In genomic region chr1:236994450-236994849, GRCh38 we compare ENCODE assay signal across 39 cellular contexts. TPM values are rescaled to one million over a fixed set of nuclear protein-coding genes. Genes with fewer than 3 reads are reported as not detected.
"Had no signal": no experiment of that assay in that cellular context is flagged by ENCODE, and none has a peak within 500 bp of the region (broad histone marks: within the 10 kb centered on the region; RNA-seq: fewer than 3 reads in every experiment).

No MANE protein-coding gene starts in this region.

- H3K4me3 ChIP-seq: MG63 had no signal

- H3K36me3 ChIP-seq: MG63 had no signal

- DNase-seq: Karpas-422, Kasumi-1, MG63, MM.1S, MV-4-11, NCI-H1048, NCI-H1092, NCI-H1092 treated with DMSO at 0.1 percent for 48 hours, NCI-H1105, NCI-H1105 treated with DMSO at 0.1 percent for 48 hours, NCI-H1417, NCI-H1417 treated with DMSO at 0.1 percent for 48 hours, NCI-H1436, NCI-H1436 treated with DMSO at 0.1 percent for 48 hours, NCI-H146, NCI-H1694, NCI-H1694 treated with DMSO at 0.1 percent for 48 hours, NCI-H187, NCI-H187 treated with DMSO at 0.1 percent for 48 hours, NCI-H1930, NCI-H2029, NCI-H2029 treated with DMSO at 0.1 percent for 48 hours, NCI-H2081, NCI-H2081 treated with DMSO at 0.1 percent for 48 hours, NCI-H2107, NCI-H2171, NCI-H2171 treated with DMSO at 0.1 percent for 48 hours, NCI-H2227 treated with DMSO at 0.1 percent for 48 hours, NCI-H226, NCI-H345, NCI-H446, NCI-H510A, NCI-H510A treated with DMSO at 0.1 percent for 48 hours, NCI-H524, NCI-H524 treated with DMSO at 0.1 percent for 48 hours had no signal

- H3K27me3 ChIP-seq: MG63 had no signal

RNA-seq across cellular contexts. Expression of gene MT1HL1, which starts 9.8 kb away (rescaled TPM):
- total RNA-seq: LHCN-M2, M059J, MCF 10A, NCI-H460 had no signal
